Comparison of ENCODE assay signal across 15 cellular contexts in genomic region chrX:31293409-31293808, GRCh38.
A peak's percentile ranks its signal among the peaks of the same experiment; 100 is the strongest.
DNase-seq lines count a peak whose midpoint lies in the region; ATAC-seq and TF ChIP-seq lines count a peak whose summit lies in the region.
"Had no signal": no experiment of that assay in that cellular context is flagged by ENCODE, and none has a peak within 500 bp of the region (broad histone marks: within the 10 kb centered on the region; RNA-seq: fewer than 3 reads in every experiment).

No MANE protein-coding gene starts in this region.

- H3K4me3 Mint-ChIP-seq in Calu3 (ENCODE audit: low read depth, unreplicated experiment), result no peak overlapping the region
- H3K4me3 Mint-ChIP-seq: CD4-positive, alpha-beta memory T cell had no signal

- peak; percentile 4 for DNase-seq in Calu3
- DNase-seq in epithelial cell of proximal tubule (ENCODE audit: low read depth), result no peak
- no peak for DNase-seq in NCI-H2107 treated with DMSO at 0.1 percent for 48 hours (lab: John Stamatoyannopoulos, UW; ENCODE audit: unreplicated experiment)
- no peak for DNase-seq in amniotic stem cell (lab: John Stamatoyannopoulos, UW)
- no peak for DNase-seq in NCI-H1930 (lab: John Stamatoyannopoulos, UW)
- DNase-seq: activated CD8-positive, alpha-beta memory T cell treated with anti-CD3 and anti-CD28 coated beads, Interleukin-2, amount 50 U/mL, for 4 hours; CD4-positive, alpha-beta memory T cell; effector CD8-positive, alpha-beta T cell; heart right ventricle; NCI-H2029; stimulated activated CD4-positive, alpha-beta T cell treated with anti-CD3 and anti-CD28 coated beads, Interleukin-4, amount 100 ng/mL, for 1 hour had no signal

- no TSS peak for BruUV-seq in Calu3 (replicated peaks; lab: Mats Ljungman, UMichigan)

- no peak overlapping the region for H3K27ac Mint-ChIP-seq in Calu3 (ENCODE audit: unreplicated experiment)
- H3K27ac Mint-ChIP-seq: CD4-positive, alpha-beta memory T cell had no signal

- H3K36me3 Mint-ChIP-seq in Calu3 (ENCODE audit: insufficient read depth, unreplicated experiment), result no peaks in the 10 kb centered on the region
- H3K36me3 Mint-ChIP-seq: CD4-positive, alpha-beta memory T cell had no signal

- TF ChIP-seq CTCF in Calu3 (IDR thresholded peaks at IDR 0.05; ENCODE audit: unreplicated experiment), result no peak
- peak; percentile 35 for TF ChIP-seq CTCF in LNCAP (IDR thresholded peaks at IDR 0.05)
- peak; percentile 48 for TF ChIP-seq CTCF in epithelial cell of proximal tubule (conservative IDR thresholded peaks at IDR 0.05; ENCODE audit: low read depth, low read length)

- ATAC-seq in GM18511 (IDR thresholded peaks at IDR 0.05; ENCODE audit: unreplicated experiment) (peak; percentile 60), GM18873 (IDR thresholded peaks at IDR 0.05; ENCODE audit: low FRiP score, unreplicated experiment) (no peak)
- ATAC-seq: heart right ventricle had no signal

- H3K4me1 Mint-ChIP-seq in Calu3 (ENCODE audit: low read depth, unreplicated experiment), result no peaks in the 10 kb centered on the region
- H3K4me1 Mint-ChIP-seq: CD4-positive, alpha-beta memory T cell had no signal

- no peaks in the 10 kb centered on the region for H3K27me3 Mint-ChIP-seq in Calu3 (ENCODE audit: unreplicated experiment)
- H3K27me3 Mint-ChIP-seq: CD4-positive, alpha-beta memory T cell had no signal

- intact Hi-C loops in Calu3 (cut with micrococcal nuclease; ENCODE audit: unreplicated experiment), result loop anchor here (1.0 kb wide), 2 partner anchors 79 to 254 kb away; no protein-coding TSS in a partner anchor

- CTCF ChIA-PET in Calu3 (lab: Charles Lee), result interaction anchor here (0.6 kb wide), 2 partner anchors 256 to 406 kb away, joined by 3 read pairs; no protein-coding TSS in a partner anchor

- no peaks in the 10 kb centered on the region for H3K9me3 Mint-ChIP-seq in Calu3 (ENCODE audit: low read depth, unreplicated experiment)
- H3K9me3 Mint-ChIP-seq: CD4-positive, alpha-beta memory T cell had no signal

- H3K4me3 ChIP-seq in epithelial cell of proximal tubule (ENCODE audit: low read depth, low read length), result no peak overlapping the region
- H3K4me3 ChIP-seq: adrenal gland, heart right ventricle had no signal
